Comparison of ENCODE assay signal across 29 cellular contexts in the genomic region with DNA sequence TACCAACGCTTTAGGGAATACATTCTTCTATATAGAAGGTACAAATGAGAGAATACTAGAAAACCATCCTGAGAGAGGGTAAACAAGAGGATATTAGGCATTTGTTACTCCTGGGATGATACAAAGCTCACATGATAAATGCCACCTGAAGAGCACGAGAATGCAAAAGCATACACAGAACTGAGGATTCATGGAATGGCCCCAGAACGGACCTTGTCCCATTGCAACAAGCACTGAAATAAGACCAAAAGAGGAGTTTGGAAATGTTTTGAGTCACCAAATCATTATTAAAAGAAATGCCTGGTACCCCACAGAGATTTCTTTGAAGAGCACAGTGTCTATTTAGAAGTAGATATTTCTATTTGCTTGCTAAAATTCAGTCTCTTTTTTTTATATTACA.
"Had no signal": no experiment of that assay in that cellular context is flagged by ENCODE, and none has a peak within 500 bp of the region (broad histone marks: within the 10 kb centered on the region; RNA-seq: fewer than 3 reads in every experiment).

No MANE protein-coding gene starts in this region.

- H3K27me3 Mint-ChIP-seq: stimulated activated memory B cell treated with anti-CD40 and anti-IgM and Interleukin-4, amounts not matched to agents 10 μg/mL and 1 μg/mL and 100 μg/mL, for 72 hours; stimulated activated naive CD8-positive, alpha-beta T cell treated with anti-CD3 and anti-CD28 coated beads, Interleukin-15, amount 100 ng/mL, for 72 hours had no signal

- H3K36me3 ChIP-seq: stomach, suprapubic skin, thoracic aorta, thyroid gland, tibial artery, tibial nerve, transverse colon, upper lobe of left lung, upper lobe of right lung, uterus, vagina had no signal

- DNase-seq: stimulated activated CD4-positive, alpha-beta T cell treated with anti-CD3 and anti-CD28 coated beads, Interleukin-2, amount 100 ng/mL, for 48 hours; stimulated activated CD4-positive, alpha-beta T cell treated with anti-CD3 and anti-CD28 coated beads, Interleukin-4, amount 100 ng/mL, for 1 hour; stimulated activated CD4-positive, alpha-beta T cell treated with anti-CD3 and anti-CD28 coated beads, Interleukin-4, amount 100 ng/mL, for 24 hours; stimulated activated CD4-positive, alpha-beta T cell treated with anti-CD3 and anti-CD28 coated beads, Interleukin-4, amount 100 ng/mL, for 4 hours; stimulated activated CD8-positive, alpha-beta memory T cell treated with anti-CD3 and anti-CD28 coated beads, Interleukin-4, amount 100 ng/mL, for 48 hours; stimulated activated naive B cell treated with anti-CD40 and anti-IgM and Interleukin-4, amounts not matched to agents 10 μg/mL and 1 μg/mL and 100 μg/mL, for 72 hours; stimulated activated naive CD4-positive, alpha-beta T cell; stimulated activated naive CD4-positive, alpha-beta T cell treated with Interleukin-2 at 50 U/mL for 16 hours; stimulated activated naive CD8-positive, alpha-beta T cell treated with anti-CD3 and anti-CD28 coated beads, Interleukin-15, amount 100 ng/mL, for 72 hours; stimulated activated naive CD8-positive, alpha-beta T cell treated with anti-CD3 and anti-CD28 coated beads, Interleukin-15, Interleukin-2, amounts not matched to agents 100 U/mL and 50 U/mL, for 24 hours; stomach; substantia nigra; testis; thyroid gland; tibial artery; transverse colon; trophoblast cell; upper lobe of left lung; upper lobe of right lung; uterus had no signal

- H3K27ac ChIP-seq: stomach, suprapubic skin, testis, thoracic aorta, thyroid gland, tibial artery, tibial nerve, transverse colon, upper lobe of left lung, upper lobe of right lung, uterus, vagina had no signal

- H3K9me3 Mint-ChIP-seq: stimulated activated effector memory CD8-positive, alpha-beta T cell treated with anti-CD3 and anti-CD28 coated beads, Interleukin-12 subunit alpha, Interleukin-12 subunit beta, amount 100 ng/mL, for 72 hours; stimulated activated memory B cell treated with anti-CD40 and anti-IgM and Interleukin-4, amounts not matched to agents 10 μg/mL and 1 μg/mL and 100 μg/mL, for 72 hours; stimulated activated naive B cell treated with anti-CD40 and anti-IgM and Interleukin-4, amounts not matched to agents 10 μg/mL and 1 μg/mL and 100 μg/mL, for 72 hours; stimulated activated naive CD8-positive, alpha-beta T cell treated with anti-CD3 and anti-CD28 coated beads, Interleukin-15, amount 100 ng/mL, for 72 hours; stimulated activated naive CD8-positive, alpha-beta T cell treated with anti-CD3 and anti-CD28 coated beads, Interleukin-15, Interleukin-2, amounts not matched to agents 100 ng/mL and 50 ng/mL, for 24 hours had no signal

- H3K27ac Mint-ChIP-seq: stimulated activated effector memory CD8-positive, alpha-beta T cell treated with anti-CD3 and anti-CD28 coated beads, Interleukin-12 subunit alpha, Interleukin-12 subunit beta, amount 100 ng/mL, for 72 hours; stimulated activated memory B cell treated with anti-CD40 and anti-IgM and Interleukin-4, amounts not matched to agents 10 μg/mL and 1 μg/mL and 100 μg/mL, for 72 hours; stimulated activated naive B cell treated with anti-CD40 and anti-IgM and Interleukin-4, amounts not matched to agents 10 μg/mL and 1 μg/mL and 100 μg/mL, for 72 hours; stimulated activated naive CD8-positive, alpha-beta T cell treated with anti-CD3 and anti-CD28 coated beads, Interleukin-15, amount 100 ng/mL, for 72 hours; stimulated activated naive CD8-positive, alpha-beta T cell treated with anti-CD3 and anti-CD28 coated beads, Interleukin-15, Interleukin-2, amounts not matched to agents 100 ng/mL and 50 ng/mL, for 24 hours; type B pancreatic cell had no signal

- H3K27me3 ChIP-seq: stomach, suprapubic skin, testis, thyroid gland, tibial artery, tibial nerve, transverse colon, upper lobe of left lung, upper lobe of right lung, uterus, vagina had no signal

- FAIRE-seq: urothelium cell line had no signal

- H3K9me3 ChIP-seq: stomach, suprapubic skin, testis, thoracic aorta, thyroid gland, tibial artery, tibial nerve, transverse colon, upper lobe of left lung, upper lobe of right lung, uterus, vagina had no signal

- H3K4me3 Mint-ChIP-seq: stimulated activated effector memory CD8-positive, alpha-beta T cell treated with anti-CD3 and anti-CD28 coated beads, Interleukin-12 subunit alpha, Interleukin-12 subunit beta, amount 100 ng/mL, for 72 hours; stimulated activated memory B cell treated with anti-CD40 and anti-IgM and Interleukin-4, amounts not matched to agents 10 μg/mL and 1 μg/mL and 100 μg/mL, for 72 hours; stimulated activated naive B cell treated with anti-CD40 and anti-IgM and Interleukin-4, amounts not matched to agents 10 μg/mL and 1 μg/mL and 100 μg/mL, for 72 hours; stimulated activated naive CD8-positive, alpha-beta T cell treated with anti-CD3 and anti-CD28 coated beads, Interleukin-15, amount 100 ng/mL, for 72 hours; stimulated activated naive CD8-positive, alpha-beta T cell treated with anti-CD3 and anti-CD28 coated beads, Interleukin-15, Interleukin-2, amounts not matched to agents 100 ng/mL and 50 ng/mL, for 24 hours; type B pancreatic cell had no signal

- H3K36me3 Mint-ChIP-seq: stimulated activated effector memory CD8-positive, alpha-beta T cell treated with anti-CD3 and anti-CD28 coated beads, Interleukin-12 subunit alpha, Interleukin-12 subunit beta, amount 100 ng/mL, for 72 hours; stimulated activated memory B cell treated with anti-CD40 and anti-IgM and Interleukin-4, amounts not matched to agents 10 μg/mL and 1 μg/mL and 100 μg/mL, for 72 hours; stimulated activated naive B cell treated with anti-CD40 and anti-IgM and Interleukin-4, amounts not matched to agents 10 μg/mL and 1 μg/mL and 100 μg/mL, for 72 hours; type B pancreatic cell had no signal

- ATAC-seq: stimulated activated effector memory CD8-positive, alpha-beta T cell treated with anti-CD3 and anti-CD28 coated beads, Interleukin-12 subunit alpha, Interleukin-12 subunit beta, amount 100 ng/mL, for 72 hours; stimulated activated memory B cell treated with anti-CD40 and anti-IgM and Interleukin-4, amounts not matched to agents 10 μg/mL and 1 μg/mL and 100 μg/mL, for 72 hours; stimulated activated naive B cell treated with anti-CD40 and anti-IgM and Interleukin-4, amounts not matched to agents 10 μg/mL and 1 μg/mL and 100 μg/mL, for 72 hours; stimulated activated naive CD8-positive, alpha-beta T cell treated with anti-CD3 and anti-CD28 coated beads, Interleukin-15, amount 100 ng/mL, for 72 hours; stimulated activated naive CD8-positive, alpha-beta T cell treated with anti-CD3 and anti-CD28 coated beads, Interleukin-15, Interleukin-2, amounts not matched to agents 100 U/mL and 50 U/mL, for 24 hours; upper lobe of right lung had no signal

- H3K4me3 ChIP-seq: stomach, suprapubic skin, testis, thoracic aorta, thyroid gland, tibial artery, tibial nerve, transverse colon, upper lobe of left lung, upper lobe of right lung, uterus, vagina had no signal

- H3K4me1 ChIP-seq: testis, upper lobe of right lung, uterus, vagina had no signal
